Comparison of ENCODE assay signal across 8 cellular contexts in genomic region chr10:127853868-127854768, GRCh38. TPM values are rescaled to one million over a fixed set of nuclear protein-coding genes. Genes with fewer than 3 reads are reported as not detected.
DNase-seq lines count a peak whose midpoint lies in the region; ATAC-seq and TF ChIP-seq lines count a peak whose summit lies in the region.

No MANE protein-coding gene starts in this region.

- TF ChIP-seq POLR2A in gastrocnemius medialis (IDR thresholded peaks at IDR 0.05), result no peak

- H3F3A ChIP-seq in SU-DHL-6 (ENCODE audit: insufficient read depth), result no peaks in the 10 kb centered on the region

- ATAC-seq in gastrocnemius medialis, result peak; percentile 60 to 62

- H3K4me3 ChIP-seq in SU-DHL-6 (ENCODE audit: insufficient read depth, low read length, poor library complexity, severe bottlenecking) (no peak overlapping the region), astrocyte of the cerebellum (ENCODE audit: low read depth, low read length) (no peak overlapping the region), gastrocnemius medialis (no peak overlapping the region)

- H3K4me1 Mint-ChIP-seq in activated T-helper 2 cell treated with anti-CD3 and anti-CD28 coated beads, Interferon-gamma antibody, Interleukin-2, Interleukin-4, amounts not matched to agents 10 μg/mL and 5 μg/mL and 100 μg/mL, durations not matched to agents 14 hours and 24 hours and 36 hours (ENCODE audit: low read depth), result no peaks in the 10 kb centered on the region

- no peak overlapping the region for H2AFZ ChIP-seq in SU-DHL-6 (ENCODE audit: low read depth, low read length, severe bottlenecking)

- in situ Hi-C loops in astrocyte of the cerebellum (cut with HindIII; ENCODE audit: low sequenced_read_pairs), result no loop called here
- in situ Hi-C loops in gastrocnemius medialis (cut with MboI; ENCODE audit: low sequenced_read_pairs in 4 of 4), result no loop called here

- H3K79me2 ChIP-seq in SU-DHL-6 (ENCODE audit: insufficient read depth, low read length), result no peaks in the 10 kb centered on the region

- H3K4me1 ChIP-seq in gastrocnemius medialis, result no peaks in the 10 kb centered on the region

- H3K27me3 ChIP-seq in SU-DHL-6 (ENCODE audit: low read length), result no peaks in the 10 kb centered on the region
- no peaks in the 10 kb centered on the region for H3K27me3 ChIP-seq in gastrocnemius medialis

- H3K27me3 Mint-ChIP-seq in activated T-helper 2 cell treated with anti-CD3 and anti-CD28 coated beads, Interferon-gamma antibody, Interleukin-2, Interleukin-4, amounts not matched to agents 10 μg/mL and 5 μg/mL and 100 μg/mL, durations not matched to agents 14 hours and 24 hours and 36 hours (ENCODE audit: low read depth), result no peaks in the 10 kb centered on the region

- H3K9me3 ChIP-seq in SU-DHL-6 (ENCODE audit: insufficient read depth, low read length) (no peaks in the 10 kb centered on the region), gastrocnemius medialis (no peaks in the 10 kb centered on the region)

- H4K20me1 ChIP-seq in SU-DHL-6 (ENCODE audit: low read depth, low read length), result no peaks in the 10 kb centered on the region

- DNase-seq in HCEC 1CT, result peak; percentile 12
- DNase-seq in M059J (ENCODE audit: low read depth), result peak; percentile 55
- peak; percentile 31 for DNase-seq in astrocyte of the cerebellum (ENCODE audit: low read depth)
- DNase-seq in hypothalamus (lab: John Stamatoyannopoulos, UW), result peak in 47 of 51 donors; percentile 11 to 86 (median 54)
- DNase-seq in gastrocnemius medialis, result no peak
- no peak for DNase-seq in activated T-helper 2 cell treated with anti-CD3 and anti-CD28 coated beads, Interferon-gamma antibody, Interleukin-2, Interleukin-4, amounts not matched to agents 10 μg/mL and 5 μg/mL and 100 μg/mL, durations not matched to agents 14 hours and 24 hours and 36 hours (ENCODE audit: low spot score)

- H3K4me3 Mint-ChIP-seq in activated T-helper 2 cell treated with anti-CD3 and anti-CD28 coated beads, Interferon-gamma antibody, Interleukin-2, Interleukin-4, amounts not matched to agents 10 μg/mL and 5 μg/mL and 100 μg/mL, durations not matched to agents 14 hours and 24 hours and 36 hours (ENCODE audit: low read depth), result no peak overlapping the region

- H3K4me2 ChIP-seq in SU-DHL-6 (ENCODE audit: low read depth, low read length, poor library complexity, severe bottlenecking), result no peak overlapping the region

- intact Hi-C loops in gastrocnemius medialis (cut with DNase I; ENCODE audit: low total_unique reads), result loop anchor here (5.0 to 10.0 kb wide), 2 partner anchors 137 to 1869 kb away; no protein-coding TSS in a partner anchor
- intact Hi-C loops in activated T-helper 2 cell treated with anti-CD3 and anti-CD28 coated beads, Interferon-gamma antibody, Interleukin-2, Interleukin-4, amounts not matched to agents 10 μg/mL and 5 μg/mL and 100 μg/mL, durations not matched to agents 14 hours and 24 hours and 36 hours (cut with micrococcal nuclease), result loop anchor here (2.0 to 5.0 kb wide), 2 partner anchors 139 to 292 kb away; no protein-coding TSS in a partner anchor

- TF ChIP-seq CTCF in GM12873 (IDR thresholded peaks at IDR 0.05; ENCODE audit: insufficient read depth, low read depth, low read length, missing control alignments) (peak; percentile 89), SU-DHL-6 (IDR thresholded peaks at IDR 0.05; ENCODE audit: insufficient read depth, low read length, poor library complexity, severe bottlenecking) (peak; percentile 60), astrocyte of the cerebellum (IDR thresholded peaks at IDR 0.05; ENCODE audit: low read depth, low read length, missing control alignments) (peak; percentile 80), gastrocnemius medialis (IDR thresholded peaks at IDR 0.05 in 4 of 5, conservative IDR thresholded peaks at IDR 0.05 in 1 of 5) (peak; percentile 50 to 82 (median 68))

- H3K27ac ChIP-seq in SU-DHL-6 (ENCODE audit: low read depth, low read length) (no peak overlapping the region), gastrocnemius medialis (no peak overlapping the region)

- H3K9me2 ChIP-seq in SU-DHL-6 (replicated peaks; ENCODE audit: insufficient read depth, low read length), result no peaks in the 10 kb centered on the region

- H3K9ac ChIP-seq in SU-DHL-6 (ENCODE audit: low read length), result no peak overlapping the region

- no peaks in the 10 kb centered on the region for H3K36me3 Mint-ChIP-seq in activated T-helper 2 cell treated with anti-CD3 and anti-CD28 coated beads, Interferon-gamma antibody, Interleukin-2, Interleukin-4, amounts not matched to agents 10 μg/mL and 5 μg/mL and 100 μg/mL, durations not matched to agents 14 hours and 24 hours and 36 hours (ENCODE audit: low read depth)

- H3K36me3 ChIP-seq in SU-DHL-6 (ENCODE audit: low read length) (no peaks in the 10 kb centered on the region), gastrocnemius medialis (no peaks in the 10 kb centered on the region)

- no peaks in the 10 kb centered on the region for H3K9me3 Mint-ChIP-seq in activated T-helper 2 cell treated with anti-CD3 and anti-CD28 coated beads, Interferon-gamma antibody, Interleukin-2, Interleukin-4, amounts not matched to agents 10 μg/mL and 5 μg/mL and 100 μg/mL, durations not matched to agents 14 hours and 24 hours and 36 hours

- no peak overlapping the region for H3K27ac Mint-ChIP-seq in activated T-helper 2 cell treated with anti-CD3 and anti-CD28 coated beads, Interferon-gamma antibody, Interleukin-2, Interleukin-4, amounts not matched to agents 10 μg/mL and 5 μg/mL and 100 μg/mL, durations not matched to agents 14 hours and 24 hours and 36 hours

RNA-seq across cellular contexts. Expression of gene CLRN3, which starts 38.6 kb away (rescaled TPM):
- total RNA-seq in M059J (2014; rRNA removed; shearing (Covaris generic)), result not detected in 2 replicates
- total RNA-seq in gastrocnemius medialis, result under 1 TPM in 1 of 4 donors, not detected in 3; 0.27 TPM
- not detected in 2 replicates for total RNA-seq in activated T-helper 2 cell treated with anti-CD3 and anti-CD28 coated beads, Interferon-gamma antibody, Interleukin-2, Interleukin-4, amounts not matched to agents 10 μg/mL and 5 μg/mL and 100 μg/mL, durations not matched to agents 14 hours and 24 hours and 36 hours

RNA-seq across cellular contexts. Expression of gene PTPRE, which starts 52.8 kb away (rescaled TPM):
- total RNA-seq in M059J (2014; rRNA removed; shearing (Covaris generic)), result 3.7 and 6.4 TPM in 2 replicates
- total RNA-seq in gastrocnemius medialis, result 1 to 10 TPM in 3 of 4 donors, under 1 TPM in 1; 0.97 to 2.2 (median 1.6) TPM
- 16.8 and 17.0 TPM in 2 replicates for total RNA-seq in activated T-helper 2 cell treated with anti-CD3 and anti-CD28 coated beads, Interferon-gamma antibody, Interleukin-2, Interleukin-4, amounts not matched to agents 10 μg/mL and 5 μg/mL and 100 μg/mL, durations not matched to agents 14 hours and 24 hours and 36 hours

Comparison
In these comparisons a context has a peak if more than half of its experiments do, and no peak if none do; other contexts are left out.
1. DNase-seq: peak in HCEC 1CT (single experiment), M059J (single experiment), astrocyte of the cerebellum (single experiment) and hypothalamus (47 of 51); none in gastrocnemius medialis (0 of 2) and activated T-helper 2 cell treated with anti-CD3 and anti-CD28 coated beads, Interferon-gamma antibody, Interleukin-2, Interleukin-4, amounts not matched to agents 10 μg/mL and 5 μg/mL and 100 μg/mL, durations not matched to agents 14 hours and 24 hours and 36 hours (single experiment).
2. Peak in every context shown above with its lines, with median percentiles within 50 percentile points of each other: CTCF ChIP-seq.